In the genomic region with DNA sequence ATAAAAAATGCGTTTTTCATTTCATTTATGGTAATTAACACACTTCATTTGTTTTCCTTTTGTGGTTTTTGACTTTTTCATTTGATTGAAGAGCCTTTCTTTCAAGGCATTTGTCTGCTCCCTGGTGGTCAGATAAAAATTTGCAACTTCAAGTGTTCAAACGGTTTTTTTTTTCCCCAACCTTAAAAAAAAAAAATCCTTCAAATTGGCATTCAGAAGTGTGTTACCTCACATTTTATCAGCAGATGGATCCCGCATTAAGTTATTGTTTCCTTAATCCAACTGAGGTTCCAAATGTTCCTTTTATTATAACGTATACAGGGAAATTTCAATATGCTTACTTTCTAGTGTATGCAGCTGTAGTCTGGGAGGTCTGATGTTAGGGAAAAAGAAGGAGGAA, we compare ENCODE assay signal across 8 cellular contexts. TPM values are rescaled to one million over a fixed set of nuclear protein-coding genes. Genes with fewer than 3 reads are reported as not detected.
DNase-seq lines count a peak whose midpoint lies in the region; ATAC-seq, FAIRE-seq and TF ChIP-seq lines count a peak whose summit lies in the region.

No MANE protein-coding gene starts in this region.

- DNase-seq in GM06990 (ENCODE audit: extremely low read depth, insufficient read length) (no peak), RCC 7860 (ENCODE audit: low spot score) (peak; percentile 13), foreskin fibroblast (peak; percentile 35 to 73), testis (peak; percentile 27), NCI-H187 (lab: John Stamatoyannopoulos, UW) (no peak)
- no peak for DNase-seq in stimulated activated CD4-positive, alpha-beta T cell treated with anti-CD3 and anti-CD28 coated beads, Interleukin-12 subunit alpha, Interleukin-12 subunit beta, amount 100 ng/mL, for 4 hours

- TF ChIP-seq CTCF in GM06990 (IDR thresholded peaks at IDR 0.05; ENCODE audit: insufficient read depth, low read length, poor library complexity, severe bottlenecking) = peak; percentile 55
- peak; percentile 50 for TF ChIP-seq CTCF in foreskin fibroblast (IDR thresholded peaks at IDR 0.05; ENCODE audit: low read depth, low read length)
- TF ChIP-seq CTCF in testis (IDR thresholded peaks at IDR 0.05) = peak; percentile 10 to 71 (median 45)

- no peak for ATAC-seq in GM18873 (IDR thresholded peaks at IDR 0.05; ENCODE audit: low FRiP score, unreplicated experiment)

- intact Hi-C loops in testis (cut with DNase I; ENCODE audit: low total_unique reads) = no loop called here

- no peak for TF ChIP-seq POLR2A in testis (IDR thresholded peaks at IDR 0.05)

- no peaks in the 10 kb centered on the region for H3K9me3 ChIP-seq in testis

- no peaks in the 10 kb centered on the region for H3K4me1 ChIP-seq in testis

- FAIRE-seq in RCC 7860 (lab: Jason Lieb, UNC) = peak; percentile 74

- H3K27me3 ChIP-seq in GM06990 (replicated peaks; ENCODE audit: control insufficient read depth, insufficient read depth, low read length) (no peaks in the 10 kb centered on the region), testis (no peaks in the 10 kb centered on the region)

- no peak overlapping the region for H3K4me3 ChIP-seq in GM06990 (replicated peaks; ENCODE audit: low read depth, low read length)
- H3K4me3 ChIP-seq in foreskin fibroblast (ENCODE audit: low read depth in 1 of 2, low read length in 2 of 2) = no peak overlapping the region
- H3K4me3 ChIP-seq in testis = no peak overlapping the region

- TF ChIP-seq EP300 in Ishikawa (IDR thresholded peaks at IDR 0.05; ENCODE audit: borderline replicate concordance) = no peak

- 13 to 22% methylated on average over 4 of the region's 4 CpGs for WGBS in testis, 2 donors

- no peaks in the 10 kb centered on the region for H3K36me3 ChIP-seq in GM06990 (ENCODE audit: control insufficient read depth, insufficient read depth, low read length)
- no peaks in the 10 kb centered on the region for H3K36me3 ChIP-seq in testis (ENCODE audit: low read depth, missing control alignments)

- no peak overlapping the region for H3K27ac ChIP-seq in testis

- peak; percentile 67 for TF ChIP-seq RAD21 in Ishikawa (IDR thresholded peaks at IDR 0.05; ENCODE audit: low read depth)

TF ChIP-seq in Ishikawa, 13 proteins besides CTCF, POLR2A, EP300 and RAD21:
- TF ChIP-seq CREB1 (IDR thresholded peaks at IDR 0.05; ENCODE audit: low read depth) = no peak
- no peak for TF ChIP-seq YY1 (IDR thresholded peaks at IDR 0.05; ENCODE audit: low read depth)
- TF ChIP-seq REST (IDR thresholded peaks at IDR 0.05; ENCODE audit: low read depth) = no peak
- TF ChIP-seq TCF12 (IDR thresholded peaks at IDR 0.05; ENCODE audit: low read depth) = no peak
- TF ChIP-seq CEBPB (IDR thresholded peaks at IDR 0.05) = no peak
- no peak for TF ChIP-seq TAF1 (IDR thresholded peaks at IDR 0.05; ENCODE audit: low read depth)
- no peak for TF ChIP-seq NFIC (IDR thresholded peaks at IDR 0.05)
- TF ChIP-seq EGR1 (IDR thresholded peaks at IDR 0.05) = no peak
- no peak for TF ChIP-seq ZBTB7A (IDR thresholded peaks at IDR 0.05; ENCODE audit: low read depth)
- TF ChIP-seq, protein P1, sequence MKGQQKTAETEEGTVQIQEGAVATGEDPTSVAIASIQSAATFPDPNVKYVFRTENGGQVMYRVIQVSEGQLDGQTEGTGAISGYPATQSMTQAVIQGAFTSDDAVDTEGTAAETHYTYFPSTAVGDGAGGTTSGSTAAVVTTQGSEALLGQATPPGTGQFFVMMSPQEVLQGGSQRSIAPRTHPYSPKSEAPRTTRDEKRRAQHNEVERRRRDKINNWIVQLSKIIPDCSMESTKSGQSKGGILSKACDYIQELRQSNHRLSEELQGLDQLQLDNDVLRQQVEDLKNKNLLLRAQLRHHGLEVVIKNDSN (IDR thresholded peaks at IDR 0.05) = no peak
- TF ChIP-seq MAX (IDR thresholded peaks at IDR 0.05) = no peak
- no peak for TF ChIP-seq FOXM1 (IDR thresholded peaks at IDR 0.05; ENCODE audit: borderline replicate concordance, low read depth)
- TF ChIP-seq TEAD4 (IDR thresholded peaks at IDR 0.05) = no peak

RNA-seq across cellular contexts. Expression of gene MYF5, which starts 47.2 kb away (rescaled TPM):
- total RNA-seq in testis = not detected
- not detected for polyA plus RNA-seq in testis (ENCODE audit: insufficient read depth, low read depth, low replicate concordance)

RNA-seq across cellular contexts. Expression of gene MYF6, which starts 56.4 kb away (rescaled TPM):
- total RNA-seq in testis = not detected
- 2.1 TPM for polyA plus RNA-seq in testis (ENCODE audit: insufficient read depth, low read depth, low replicate concordance)

Comparison
In these comparisons a context has a peak if more than half of its experiments do, and no peak if none do; other contexts are left out.
1. DNase-seq: peak in RCC 7860 (single experiment), foreskin fibroblast (2 of 2) and testis (single experiment); none in GM06990 (single experiment), NCI-H187 (0 of 2) and stimulated activated CD4-positive, alpha-beta T cell treated with anti-CD3 and anti-CD28 coated beads, Interleukin-12 subunit alpha, Interleukin-12 subunit beta, amount 100 ng/mL, for 4 hours (single experiment).
2. Peak in every context shown above with its lines, with median percentiles within 50 percentile points of each other: CTCF ChIP-seq.